8 cellular contexts compared by ENCODE assay signal in genomic region chr11:43580735-43581369, GRCh38.
DNase-seq lines count a peak whose midpoint lies in the region; TF ChIP-seq lines count a peak whose summit lies in the region.

No MANE protein-coding gene starts in this region.

- in situ Hi-C loops in HAP-1 (cut with MboI; ENCODE audit: low sequenced_read_pairs) = no loop called here
- in situ Hi-C loops in astrocyte of the cerebellum (cut with HindIII; ENCODE audit: low sequenced_read_pairs) = no loop called here

- H3K4me1 ChIP-seq in HAP-1 = peaks cover 10% of the 10 kb centered on the region

- CTCF ChIA-PET in AG04450 (lab: Charles Lee) = interaction anchor here (1.0 kb wide), 1 partner anchor 12 kb away, joined by 4 read pairs; no protein-coding TSS in a partner anchor

- H3K4me3 ChIP-seq in AG04450 (ENCODE audit: low read depth, low read length) (peak overlapping the region; percentile 25; the same call in 1 of the 2 replicates), HAP-1 (peak overlapping the region; percentile 16), astrocyte of the cerebellum (ENCODE audit: low read depth, low read length) (peak overlapping the region; percentile 30)

- H3K9me3 ChIP-seq in AG04450 (ENCODE audit: control insufficient read depth, insufficient read depth, low read length) = peaks cover 3% of the 10 kb centered on the region; the same call in 1 of the 2 replicates
- no peaks in the 10 kb centered on the region for H3K9me3 ChIP-seq in HAP-1

- no peaks in the 10 kb centered on the region for H3K36me3 ChIP-seq in HAP-1 (replicated peaks)

- H3K27me3 ChIP-seq in AG04450 (ENCODE audit: control insufficient read depth, insufficient read depth, low read length) (peaks cover 81% of the 10 kb centered on the region), HAP-1 (ENCODE audit: low read depth) (peaks cover 84% of the 10 kb centered on the region)

- TF ChIP-seq CTCF in AG04450 (IDR thresholded peaks at IDR 0.05; ENCODE audit: low read depth, low read length) (no peak), astrocyte of the cerebellum (IDR thresholded peaks at IDR 0.05; ENCODE audit: low read depth, low read length, missing control alignments) (no peak)

- POLR2A ChIA-PET in AG04450 (lab: Yijun Ruan, JAX) = no interaction called here

- DNase-seq in AG04450 (ENCODE audit: low read depth, low spot score) = no peak
- no peak for DNase-seq in HAP-1 (ENCODE audit: low spot score in 2 of 2)
- no peak for DNase-seq in astrocyte of the cerebellum (ENCODE audit: low read depth)
- peak; percentile 32 to 33 for DNase-seq in lung microvascular endothelial cell (ENCODE audit: low read depth in 2 of 2)
- DNase-seq in GM19240 (ENCODE audit: insufficient read length, low spot score) = no peak
- no peak for DNase-seq in occipital lobe (lab: John Stamatoyannopoulos, UW)
- no peak for DNase-seq in NCI-H510A treated with DMSO at 0.1 percent for 48 hours (lab: John Stamatoyannopoulos, UW)
- DNase-seq in Kasumi-1 (lab: John Stamatoyannopoulos, UW) = no peak

- H3K27ac ChIP-seq in AG04450 (ENCODE audit: low read depth, low read length) = no peak overlapping the region

Comparison
In these comparisons a context has a peak if more than half of its experiments do, and no peak if none do; other contexts are left out.
1. DNase-seq: peak in lung microvascular endothelial cell (2 of 2); none in AG04450 (single experiment), HAP-1 (0 of 2), astrocyte of the cerebellum (single experiment), GM19240 (single experiment), occipital lobe (single experiment), NCI-H510A treated with DMSO at 0.1 percent for 48 hours (single experiment) and Kasumi-1 (0 of 2).
2. Peak in every context shown above with its lines, with median percentiles within 50 percentile points of each other: H3K4me3 ChIP-seq.